ENCODE assay signal across 19 cellular contexts in genomic region chr15:82850731-82851130, GRCh38. TPM values are rescaled to one million over a fixed set of nuclear protein-coding genes. Genes with fewer than 3 reads are reported as not detected.
A peak's percentile ranks its signal among the peaks of the same experiment; 100 is the strongest.
DNase-seq lines count a peak whose midpoint lies in the region; ATAC-seq and TF ChIP-seq lines count a peak whose summit lies in the region.
"Had no signal": no experiment of that assay in that cellular context is flagged by ENCODE, and none has a peak within 500 bp of the region (broad histone marks: within the 10 kb centered on the region; RNA-seq: fewer than 3 reads in every experiment).

No MANE protein-coding gene starts in this region.

- H3K4me1 ChIP-seq in right atrium auricular region (peaks cover 0 to 13% of the 10 kb centered on the region in 2 donors), left ventricle myocardium inferior (peaks cover 15% of the 10 kb centered on the region), A673 (ENCODE audit: insufficient read depth, low read length, poor library complexity, severe bottlenecking) (peaks cover 18% of the 10 kb centered on the region)
- H3K4me1 ChIP-seq: foreskin keratinocyte had no signal

- POLR2A ChIA-PET in RWPE1 (lab: Yijun Ruan, JAX; ENCODE audit: low non-redundant PET), result no interaction called here
- POLR2A ChIA-PET in A673 (lab: Charles Lee; ENCODE audit: low non-redundant PET), result no interaction called here

- in situ Hi-C loops in KBM-7 (cut with MboI; ENCODE audit: low pct_unique_long_range_greater_than_20kb, low sequenced_read_pairs), result loop anchor here (10.0 kb wide), 1 partner anchor 154 kb away; no protein-coding TSS in a partner anchor

- H3K9me3 ChIP-seq in right atrium auricular region (no peaks in the 10 kb centered on the region), left ventricle myocardium inferior (replicated peaks) (no peaks in the 10 kb centered on the region), A673 (ENCODE audit: low read depth, low read length, poor library complexity, severe bottlenecking) (no peaks in the 10 kb centered on the region)

- H3K27ac ChIP-seq in right atrium auricular region, result no peak overlapping the region
- H3K27ac ChIP-seq in left ventricle myocardium inferior (replicated peaks), result no peak overlapping the region
- H3K27ac ChIP-seq in RWPE1, result peak overlapping the region; percentile 17; the same call in 1 of the 2 replicates
- peak overlapping the region; percentile 60 for H3K27ac ChIP-seq in temporal lobe (ENCODE audit: low read depth, low read length)
- no peak overlapping the region for H3K27ac ChIP-seq in A673 (ENCODE audit: low read depth, low read length, poor library complexity, severe bottlenecking)
- H3K27ac ChIP-seq: brain microvascular endothelial cell, foreskin keratinocyte had no signal

- CTCF ChIA-PET in RWPE1 (lab: Yijun Ruan, JAX), result no interaction called here
- CTCF ChIA-PET in A673 (lab: Charles Lee), result no interaction called here

- H3K4me3 ChIP-seq in right atrium auricular region (no peak overlapping the region), left ventricle myocardium inferior (no peak overlapping the region), A673 (ENCODE audit: low read depth, low read length, poor library complexity, severe bottlenecking) (no peak overlapping the region)

- intact Hi-C loops in left ventricle myocardium inferior (cut with micrococcal nuclease) (loop anchor here (5.0 kb wide), 2 partner anchors 52 to 152 kb away; no protein-coding TSS in a partner anchor), A673 (cut with micrococcal nuclease; ENCODE audit: unreplicated experiment) (loop anchor here (5.0 kb wide), 1 partner anchor 137 kb away; the partner anchor contains the start of gene RAMAC)

- H3K36me3 ChIP-seq in right atrium auricular region (no peaks in the 10 kb centered on the region), left ventricle myocardium inferior (peaks cover 10% of the 10 kb centered on the region), A673 (ENCODE audit: insufficient read depth, low read length, poor library complexity, severe bottlenecking) (no peaks in the 10 kb centered on the region)
- H3K36me3 ChIP-seq: brain microvascular endothelial cell had no signal

- no TSS peak for BruUV-seq in A673 (replicated peaks; lab: Mats Ljungman, UMichigan)

- ATAC-seq in esophagus mucosa, result no peak

- H3K27me3 ChIP-seq in right atrium auricular region, result no peaks in the 10 kb centered on the region
- no peaks in the 10 kb centered on the region for H3K27me3 ChIP-seq in left ventricle myocardium inferior (ENCODE audit: low read depth)
- no peaks in the 10 kb centered on the region for H3K27me3 ChIP-seq in A673 (replicated peaks; ENCODE audit: insufficient read depth, low read depth, low read length, poor library complexity)
- H3K27me3 ChIP-seq: brain microvascular endothelial cell, foreskin keratinocyte had no signal

- peak; percentile 52 for DNase-seq in right atrium auricular region (ENCODE audit: low spot score)
- DNase-seq in left ventricle myocardium inferior, result no peak
- DNase-seq in RWPE1 (ENCODE audit: low spot score), result no peak
- peak; percentile 44 for DNase-seq in epidermal melanocyte (ENCODE audit: insufficient read length, low spot score)
- DNase-seq in A673 (ENCODE audit: low spot score), result no peak
- DNase-seq in KBM-7, result no peak
- DNase-seq: activated B cell treated with CpG ODN at 0.5 μM for 24 hours; brain microvascular endothelial cell; effector CD8-positive, alpha-beta T cell; foreskin keratinocyte; naive thymus-derived CD4-positive, alpha-beta T cell; NCI-H1105 treated with DMSO at 0.1 percent for 48 hours; NCI-H510A; RPMI8226; T-helper 1 cell had no signal

- TF ChIP-seq CTCF in right atrium auricular region (IDR thresholded peaks at IDR 0.05) (no peak), left ventricle myocardium inferior (IDR thresholded peaks at IDR 0.05; ENCODE audit: borderline replicate concordance) (no peak), RWPE1 (conservative IDR thresholded peaks at IDR 0.05; ENCODE audit: low read depth) (no peak), A673 (conservative IDR thresholded peaks at IDR 0.05; ENCODE audit: low read depth, low read length) (no peak)

RNA-seq across cellular contexts. Expression of gene WHAMM, which starts 41.3 kb away (rescaled TPM):
- 1 to 10 TPM; 5.2 to 6.7 TPM for total RNA-seq in right atrium auricular region
- total RNA-seq in left ventricle myocardium inferior, result 5.4 TPM
- total RNA-seq in temporal lobe, result 6.6 TPM
- 4.0 TPM for total RNA-seq in esophagus mucosa
- total RNA-seq in A673 (2021), result 5.1 and 5.4 TPM in 2 replicates

RNA-seq across cellular contexts. Expression of gene FSD2, which starts 44.9 kb away (rescaled TPM):
- 10 to 100 TPM in 1 of 2 donors, 1 to 10 TPM in 1; 9.0 to 58.8 TPM for total RNA-seq in right atrium auricular region
- 108 TPM for total RNA-seq in left ventricle myocardium inferior
- total RNA-seq in temporal lobe, result not detected
- total RNA-seq in esophagus mucosa, result not detected
- total RNA-seq in A673 (2021), result not detected in 2 replicates
- total RNA-seq: activated B cell treated with CpG ODN at 0.5 μM for 24 hours; foreskin keratinocyte; IMR-90; naive thymus-derived CD4-positive, alpha-beta T cell; pulmonary artery endothelial cell had no signal

Comparison
In these comparisons a context has a peak if more than half of its experiments do, and no peak if none do; other contexts are left out.
1. DNase-seq: peak in right atrium auricular region (single experiment) and epidermal melanocyte (single experiment); none in left ventricle myocardium inferior (single experiment), RWPE1 (single experiment), A673 (single experiment) and KBM-7 (single experiment).
2. H3K27ac ChIP-seq: peak in RWPE1 (single experiment) and temporal lobe (single experiment); none in right atrium auricular region (0 of 2), left ventricle myocardium inferior (single experiment) and A673 (single experiment).